1 cellular context compared by ENCODE assay signal in genomic region chr12:93174473-93174872, GRCh38.
TF ChIP-seq lines count a peak whose summit lies in the region.

No MANE protein-coding gene starts in this region.

TF ChIP-seq in GM12878, 131 proteins besides CTCF, POLR2A, EP300 and RAD21 (continued from another document):
- TF ChIP-seq PBX3 (IDR thresholded peaks at IDR 0.05; ENCODE audit: insufficient replicate concordance, low read depth, low read length) (no peak), IRF5 (IDR thresholded peaks at IDR 0.05; ENCODE audit: borderline replicate concordance) (no peak), BHLHE40 (IDR thresholded peaks at IDR 0.05; ENCODE audit: borderline replicate concordance in 1 of 2, low read depth in 2 of 2, low read length in 1 of 2) (no peak), ZBTB40 (IDR thresholded peaks at IDR 0.05; ENCODE audit: borderline replicate concordance) (no peak), NR2C2 (IDR thresholded peaks at IDR 0.05; ENCODE audit: borderline replicate concordance, control insufficient read depth, insufficient read length, low read depth) (no peak), NR2C1 (IDR thresholded peaks at IDR 0.05) (no peak), NFIC (IDR thresholded peaks at IDR 0.05; ENCODE audit: low read depth, low read length) (no peak), JUND (IDR thresholded peaks at IDR 0.05; ENCODE audit: low read depth, low read length) (no peak), CHD2 (IDR thresholded peaks at IDR 0.05; ENCODE audit: borderline replicate concordance, low read depth, low read length) (no peak), ZBTB33 (IDR thresholded peaks at IDR 0.05) (no peak), KLF5 (IDR thresholded peaks at IDR 0.05; ENCODE audit: partially characterized antibody) (no peak), POLR2AphosphoS2 (IDR thresholded peaks at IDR 0.05; ENCODE audit: low read depth, low read length) (no peak)
